22 cellular contexts compared by ENCODE assay signal in genomic region chr3:56610669-56611335, GRCh38. TPM values are rescaled to one million over a fixed set of nuclear protein-coding genes. Genes with fewer than 3 reads are reported as not detected.
DNase-seq lines count a peak whose midpoint lies in the region; ATAC-seq, FAIRE-seq and TF ChIP-seq lines count a peak whose summit lies in the region.
"Had no signal": no experiment of that assay in that cellular context is flagged by ENCODE, and none has a peak within 500 bp of the region (broad histone marks: within the 10 kb centered on the region; RNA-seq: fewer than 3 reads in every experiment).

No MANE protein-coding gene starts in this region.

- CTCF ChIA-PET in activated CD8-positive, alpha-beta memory T cell treated with anti-CD3 and anti-CD28 coated beads, Interleukin-2, amount 10 ng/mL, durations not matched to agents 7 days and 5 days (lab: Charles Lee) = interaction anchor here (0.6 kb wide), 1 partner anchor 393 kb away, joined by 3 read pairs; no protein-coding TSS in a partner anchor
- CTCF ChIA-PET in CD8-positive, alpha-beta memory T cell (lab: Charles Lee) = interaction anchor here (1.2 to 1.3 kb wide), 2 partner anchors 17 to 54 kb away, joined by 3 to 5 read pairs; partner anchors contain the start of gene CCDC66
- CTCF ChIA-PET in naive thymus-derived CD4-positive, alpha-beta T cell (lab: Charles Lee) = interaction anchor here (0.6 kb wide), 1 partner anchor 71 kb away, joined by 3 read pairs; no protein-coding TSS in a partner anchor

- 85 to 90% (median 85%) methylated on average over 4 to 7 of the region's 7 CpGs for WGBS in adrenal gland, 4 donors

- H3K4me3 Mint-ChIP-seq in activated CD8-positive, alpha-beta memory T cell treated with anti-CD3 and anti-CD28 coated beads, Interleukin-2, amount 10 ng/mL, durations not matched to agents 7 days and 5 days = no peak overlapping the region
- H3K4me3 Mint-ChIP-seq in CD8-positive, alpha-beta memory T cell = peak overlapping the region in 3 of 7 donors; percentile 3 to 23 (median 9)
- H3K4me3 Mint-ChIP-seq in activated T-helper 2 cell treated with anti-CD3 and anti-CD28 coated beads, Interferon-gamma antibody, Interleukin-2, Interleukin-4, amounts not matched to agents 10 μg/mL and 5 μg/mL and 100 μg/mL, durations not matched to agents 14 hours and 24 hours and 36 hours (ENCODE audit: low read depth) = no peak overlapping the region
- peak overlapping the region in 7 of 10 donors; percentile 5 to 77 (median 45) for H3K4me3 Mint-ChIP-seq in naive thymus-derived CD4-positive, alpha-beta T cell
- H3K4me3 Mint-ChIP-seq: activated T-cell treated with anti-CD3 and anti-CD28 coated beads, Interleukin-2, amount 50 U/mL, for 4 hours; B cell had no signal

- TF ChIP-seq CTCF in adrenal gland (IDR thresholded peaks at IDR 0.05) = no peak

- DNase-seq in activated CD8-positive, alpha-beta memory T cell treated with anti-CD3 and anti-CD28 coated beads, Interleukin-2, amount 10 ng/mL, durations not matched to agents 7 days and 5 days = no peak
- no peak for DNase-seq in activated CD8-positive, alpha-beta memory T cell treated with anti-CD3 and anti-CD28 coated beads for 24 hours
- no peak for DNase-seq in CD8-positive, alpha-beta memory T cell
- no peak for DNase-seq in activated T-helper 2 cell treated with anti-CD3 and anti-CD28 coated beads, Interferon-gamma antibody, Interleukin-2, Interleukin-4, amounts not matched to agents 10 μg/mL and 5 μg/mL and 100 μg/mL, durations not matched to agents 14 hours and 24 hours and 36 hours (ENCODE audit: low spot score)
- DNase-seq in naive thymus-derived CD4-positive, alpha-beta T cell = no peak
- DNase-seq in H54 (ENCODE audit: insufficient read length, low spot score) (no peak), adrenal gland (no peak), NK-92 (lab: John Stamatoyannopoulos, UW; ENCODE audit: unreplicated experiment) (no peak)
- DNase-seq: activated CD4-positive, alpha-beta T cell treated with anti-CD3 and anti-CD28 coated beads, Interleukin-2, amount 50 U/mL, for 4 hours; activated T-cell treated with anti-CD3 and anti-CD28 coated beads, Interleukin-2, amount 50 U/mL, for 4 hours; colonic mucosa; NCI-H1048; NCI-H1930; NCI-H446 treated with DMSO at 0.1 percent for 48 hours; occipital lobe; stimulated activated CD4-positive, alpha-beta T cell treated with anti-CD3 and anti-CD28 coated beads, Interleukin-2, amount 100 ng/mL, for 48 hours; stimulated activated naive CD8-positive, alpha-beta T cell treated with anti-CD3 and anti-CD28 coated beads, Interleukin-15, Interleukin-2, amounts not matched to agents 100 U/mL and 50 U/mL, for 24 hours; trophoblast cell had no signal

- no peaks in the 10 kb centered on the region for H3K27me3 Mint-ChIP-seq in activated CD8-positive, alpha-beta memory T cell treated with anti-CD3 and anti-CD28 coated beads, Interleukin-2, amount 10 ng/mL, durations not matched to agents 7 days and 5 days
- no peaks in the 10 kb centered on the region for H3K27me3 Mint-ChIP-seq in CD8-positive, alpha-beta memory T cell
- H3K27me3 Mint-ChIP-seq in activated T-helper 2 cell treated with anti-CD3 and anti-CD28 coated beads, Interferon-gamma antibody, Interleukin-2, Interleukin-4, amounts not matched to agents 10 μg/mL and 5 μg/mL and 100 μg/mL, durations not matched to agents 14 hours and 24 hours and 36 hours (ENCODE audit: low read depth) = no peaks in the 10 kb centered on the region
- no peaks in the 10 kb centered on the region for H3K27me3 Mint-ChIP-seq in naive thymus-derived CD4-positive, alpha-beta T cell
- H3K27me3 Mint-ChIP-seq: B cell had no signal

- peaks cover 90% of the 10 kb centered on the region for H3K36me3 Mint-ChIP-seq in activated CD8-positive, alpha-beta memory T cell treated with anti-CD3 and anti-CD28 coated beads, Interleukin-2, amount 10 ng/mL, durations not matched to agents 7 days and 5 days
- peaks cover 25 to 74% (median 42%) of the 10 kb centered on the region in 3 donors for H3K36me3 Mint-ChIP-seq in CD8-positive, alpha-beta memory T cell
- H3K36me3 Mint-ChIP-seq in activated T-helper 2 cell treated with anti-CD3 and anti-CD28 coated beads, Interferon-gamma antibody, Interleukin-2, Interleukin-4, amounts not matched to agents 10 μg/mL and 5 μg/mL and 100 μg/mL, durations not matched to agents 14 hours and 24 hours and 36 hours (ENCODE audit: low read depth) = peaks cover 89% of the 10 kb centered on the region
- H3K36me3 Mint-ChIP-seq in naive thymus-derived CD4-positive, alpha-beta T cell = peaks cover 22 to 84% (median 81%) of the 10 kb centered on the region in 5 donors

- TF ChIP-seq POLR2A in H54 (IDR thresholded peaks at IDR 0.05; ENCODE audit: low read depth, low read length) (no peak), adrenal gland (IDR thresholded peaks at IDR 0.05) (no peak)

- H3K27me3 ChIP-seq in CD8-positive, alpha-beta memory T cell (ENCODE audit: insufficient read depth, low read length, poor library complexity, severe bottlenecking) = no peaks in the 10 kb centered on the region
- no peaks in the 10 kb centered on the region for H3K27me3 ChIP-seq in naive thymus-derived CD4-positive, alpha-beta T cell (ENCODE audit: control insufficient read depth in 2 of 2, insufficient read depth in 2 of 2, low read length in 2 of 2)
- H3K27me3 ChIP-seq in adrenal gland = no peaks in the 10 kb centered on the region
- H3K27me3 ChIP-seq: colonic mucosa had no signal

- no peak overlapping the region for H3K27ac ChIP-seq in CD8-positive, alpha-beta memory T cell (ENCODE audit: low read depth, low read length)
- H3K27ac ChIP-seq in naive thymus-derived CD4-positive, alpha-beta T cell (ENCODE audit: low read depth, low read length) = no peak overlapping the region
- H3K27ac ChIP-seq in adrenal gland = no peak overlapping the region
- H3K27ac ChIP-seq: colonic mucosa, VCaP had no signal

- POLR2A ChIA-PET in CD8-positive, alpha-beta memory T cell (lab: Charles Lee) = interaction anchor here (1.4 kb wide), 1 partner anchor 54 kb away, joined by 3 read pairs; the partner anchor contains the start of gene CCDC66
- POLR2A ChIA-PET in naive thymus-derived CD4-positive, alpha-beta T cell (lab: Charles Lee) = interaction anchor here (0.9 to 1.7 kb wide), 3 partner anchors 10 to 40 kb away, joined by 3 to 5 read pairs (median 4); no protein-coding TSS in a partner anchor

- H3K36me3 ChIP-seq in CD8-positive, alpha-beta memory T cell (ENCODE audit: insufficient read depth, low read length) = peaks cover 4% of the 10 kb centered on the region
- H3K36me3 ChIP-seq in naive thymus-derived CD4-positive, alpha-beta T cell (ENCODE audit: control insufficient read depth in 2 of 3, insufficient read depth in 3 of 3, low read length in 3 of 3) = peaks cover 0 to 14% (median 1%) of the 10 kb centered on the region in 3 experiments
- H3K36me3 ChIP-seq in adrenal gland (replicated peaks in 1 of 2) = peaks cover 0 to 16% of the 10 kb centered on the region in 2 donors
- H3K36me3 ChIP-seq: colonic mucosa had no signal

- H3K4me1 Mint-ChIP-seq in activated CD8-positive, alpha-beta memory T cell treated with anti-CD3 and anti-CD28 coated beads, Interleukin-2, amount 10 ng/mL, durations not matched to agents 7 days and 5 days = peaks cover 65% of the 10 kb centered on the region
- H3K4me1 Mint-ChIP-seq in CD8-positive, alpha-beta memory T cell = peaks cover 63 to 78% (median 74%) of the 10 kb centered on the region in 3 donors
- H3K4me1 Mint-ChIP-seq in activated T-helper 2 cell treated with anti-CD3 and anti-CD28 coated beads, Interferon-gamma antibody, Interleukin-2, Interleukin-4, amounts not matched to agents 10 μg/mL and 5 μg/mL and 100 μg/mL, durations not matched to agents 14 hours and 24 hours and 36 hours (ENCODE audit: low read depth) = peaks cover 54% of the 10 kb centered on the region
- peaks cover 46 to 82% (median 78%) of the 10 kb centered on the region in 7 donors for H3K4me1 Mint-ChIP-seq in naive thymus-derived CD4-positive, alpha-beta T cell

- H3K9me3 ChIP-seq in CD8-positive, alpha-beta memory T cell (ENCODE audit: low read length) = no peaks in the 10 kb centered on the region
- H3K9me3 ChIP-seq in naive thymus-derived CD4-positive, alpha-beta T cell (ENCODE audit: control insufficient read depth in 2 of 3, low read length in 3 of 3) = no peaks in the 10 kb centered on the region
- H3K9me3 ChIP-seq in adrenal gland (replicated peaks in 1 of 3) = no peaks in the 10 kb centered on the region
- H3K9me3 ChIP-seq: A549, colonic mucosa had no signal

- H3K9me3 Mint-ChIP-seq in activated CD8-positive, alpha-beta memory T cell treated with anti-CD3 and anti-CD28 coated beads, Interleukin-2, amount 10 ng/mL, durations not matched to agents 7 days and 5 days (ENCODE audit: low read depth) = peaks cover 8% of the 10 kb centered on the region
- H3K9me3 Mint-ChIP-seq in CD8-positive, alpha-beta memory T cell = no peaks in the 10 kb centered on the region
- peaks cover 44% of the 10 kb centered on the region for H3K9me3 Mint-ChIP-seq in activated T-helper 2 cell treated with anti-CD3 and anti-CD28 coated beads, Interferon-gamma antibody, Interleukin-2, Interleukin-4, amounts not matched to agents 10 μg/mL and 5 μg/mL and 100 μg/mL, durations not matched to agents 14 hours and 24 hours and 36 hours
- peaks cover 4 to 38% (median 21%) of the 10 kb centered on the region in 11 donors for H3K9me3 Mint-ChIP-seq in naive thymus-derived CD4-positive, alpha-beta T cell

- H3K27ac Mint-ChIP-seq in activated CD8-positive, alpha-beta memory T cell treated with anti-CD3 and anti-CD28 coated beads, Interleukin-2, amount 10 ng/mL, durations not matched to agents 7 days and 5 days = peak overlapping the region; percentile 88
- H3K27ac Mint-ChIP-seq in CD8-positive, alpha-beta memory T cell = peak overlapping the region; percentile 20 to 91 (median 71)
- H3K27ac Mint-ChIP-seq in activated T-helper 2 cell treated with anti-CD3 and anti-CD28 coated beads, Interferon-gamma antibody, Interleukin-2, Interleukin-4, amounts not matched to agents 10 μg/mL and 5 μg/mL and 100 μg/mL, durations not matched to agents 14 hours and 24 hours and 36 hours = peak overlapping the region; percentile 28
- peak overlapping the region in 8 of 9 donors; percentile 20 to 94 (median 62) for H3K27ac Mint-ChIP-seq in naive thymus-derived CD4-positive, alpha-beta T cell
- H3K27ac Mint-ChIP-seq: B cell had no signal

- FAIRE-seq in H54 (lab: Jason Lieb, UNC) = no peak
- FAIRE-seq: A549 had no signal

- ATAC-seq in activated CD8-positive, alpha-beta memory T cell treated with anti-CD3 and anti-CD28 coated beads, Interleukin-2, amount 10 ng/mL, durations not matched to agents 7 days and 5 days = no peak
- no peak for ATAC-seq in naive thymus-derived CD4-positive, alpha-beta T cell
- ATAC-seq: A549; activated T-cell treated with anti-CD3 and anti-CD28 coated beads, Interleukin-2, amount 50 U/mL, for 4 hours; stimulated activated naive CD8-positive, alpha-beta T cell treated with anti-CD3 and anti-CD28 coated beads, Interleukin-15, Interleukin-2, amounts not matched to agents 100 U/mL and 50 U/mL, for 24 hours had no signal

- intact Hi-C loops in activated T-helper 2 cell treated with anti-CD3 and anti-CD28 coated beads, Interferon-gamma antibody, Interleukin-2, Interleukin-4, amounts not matched to agents 10 μg/mL and 5 μg/mL and 100 μg/mL, durations not matched to agents 14 hours and 24 hours and 36 hours (cut with micrococcal nuclease) = no loop called here
- intact Hi-C loops in naive thymus-derived CD4-positive, alpha-beta T cell (cut with micrococcal nuclease) = no loop called here
- intact Hi-C loops in adrenal gland (cut with DNase I) = no loop called here

- no peak overlapping the region for H3K4me3 ChIP-seq in CD8-positive, alpha-beta memory T cell (ENCODE audit: low read length)
- no peak overlapping the region for H3K4me3 ChIP-seq in naive thymus-derived CD4-positive, alpha-beta T cell (ENCODE audit: low read length)
- H3K4me3 ChIP-seq in adrenal gland = no peak overlapping the region
- H3K4me3 ChIP-seq: A549, colonic mucosa, smooth muscle cell had no signal

- peaks cover 48% of the 10 kb centered on the region for H3K4me1 ChIP-seq in CD8-positive, alpha-beta memory T cell (ENCODE audit: insufficient read depth, low read length)
- H3K4me1 ChIP-seq in naive thymus-derived CD4-positive, alpha-beta T cell (ENCODE audit: control insufficient read depth in 2 of 2, insufficient read depth in 2 of 2, low read length in 2 of 2) = peaks cover 29 to 52% of the 10 kb centered on the region in 2 donors
- H3K4me1 ChIP-seq in adrenal gland (replicated peaks in 1 of 2) = no peaks in the 10 kb centered on the region
- H3K4me1 ChIP-seq: colonic mucosa had no signal

RNA-seq across cellular contexts. Expression of gene CCDC66, which starts 53.8 kb away (rescaled TPM):
- total RNA-seq in activated CD8-positive, alpha-beta memory T cell treated with anti-CD3 and anti-CD28 coated beads, Interleukin-2, amount 10 ng/mL, durations not matched to agents 7 days and 5 days = 10 to 100 TPM; 40.8 to 47.8 TPM
- 10 to 100 TPM; 35.7 to 38.7 TPM for total RNA-seq in CD8-positive, alpha-beta memory T cell
- polyA plus RNA-seq in CD8-positive, alpha-beta memory T cell = 25.0 TPM
- total RNA-seq in activated T-helper 2 cell treated with anti-CD3 and anti-CD28 coated beads, Interferon-gamma antibody, Interleukin-2, Interleukin-4, amounts not matched to agents 10 μg/mL and 5 μg/mL and 100 μg/mL, durations not matched to agents 14 hours and 24 hours and 36 hours = 34.1 and 38.1 TPM in 2 replicates
- total RNA-seq in naive thymus-derived CD4-positive, alpha-beta T cell = 100 to 1,000 TPM in 2 of 5 experiments, 10 to 100 TPM in 3; 38.6 to 115 (median 77.3) TPM
- polyA plus RNA-seq in naive thymus-derived CD4-positive, alpha-beta T cell = 10 to 100 TPM; 20.9 to 25.9 TPM
- total RNA-seq in adrenal gland = 10 to 100 TPM in 7 of 8 donors, 1 to 10 TPM in 1; 6.6 to 19.4 (median 17.1) TPM
- 10 to 100 TPM; 12.9 to 22.9 (median 18.5) TPM for polyA plus RNA-seq in adrenal gland

Comparison
In these comparisons a context has a peak if more than half of its experiments do, and no peak if none do; other contexts are left out.
1. H3K27ac Mint-ChIP-seq: peak in every context shown above with its lines; median percentile 88 in activated CD8-positive, alpha-beta memory T cell treated with anti-CD3 and anti-CD28 coated beads, Interleukin-2, amount 10 ng/mL, durations not matched to agents 7 days and 5 days; 71 in CD8-positive, alpha-beta memory T cell; 62 in naive thymus-derived CD4-positive, alpha-beta T cell; 28 in activated T-helper 2 cell treated with anti-CD3 and anti-CD28 coated beads, Interferon-gamma antibody, Interleukin-2, Interleukin-4, amounts not matched to agents 10 μg/mL and 5 μg/mL and 100 μg/mL, durations not matched to agents 14 hours and 24 hours and 36 hours.
2. H3K4me3 Mint-ChIP-seq: peak in naive thymus-derived CD4-positive, alpha-beta T cell (7 of 10); none in activated CD8-positive, alpha-beta memory T cell treated with anti-CD3 and anti-CD28 coated beads, Interleukin-2, amount 10 ng/mL, durations not matched to agents 7 days and 5 days (single experiment) and activated T-helper 2 cell treated with anti-CD3 and anti-CD28 coated beads, Interferon-gamma antibody, Interleukin-2, Interleukin-4, amounts not matched to agents 10 μg/mL and 5 μg/mL and 100 μg/mL, durations not matched to agents 14 hours and 24 hours and 36 hours (single experiment).